31 cellular contexts compared by ENCODE assay signal in the genomic region with DNA sequence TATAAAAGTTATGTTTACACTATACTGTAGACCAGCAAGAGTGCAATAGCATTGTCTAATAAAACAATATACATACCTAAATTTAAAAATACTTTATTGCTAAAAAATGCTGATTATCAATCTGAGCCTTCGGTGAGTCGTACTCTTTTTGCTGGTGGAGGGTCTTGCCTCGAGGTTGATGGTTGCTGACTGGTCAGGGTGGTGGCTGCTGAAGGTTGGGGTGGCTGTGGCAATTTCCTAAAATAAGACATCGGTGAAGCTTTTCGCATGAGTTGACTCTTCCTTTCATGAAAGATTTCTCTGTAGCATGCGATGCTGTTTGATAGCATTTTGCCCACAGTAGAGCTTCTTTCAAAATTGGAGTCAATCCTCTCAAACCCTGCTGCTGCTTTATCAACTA. TPM values are rescaled to one million over a fixed set of nuclear protein-coding genes. Genes with fewer than 3 reads are reported as not detected.
"Had no signal": no experiment of that assay in that cellular context is flagged by ENCODE, and none has a peak within 500 bp of the region (broad histone marks: within the 10 kb centered on the region; RNA-seq: fewer than 3 reads in every experiment).

No MANE protein-coding gene starts in this region.

- H3K4me3 ChIP-seq: adrenal gland, ascending aorta, cardiac muscle cell, gastrocnemius medialis, hepatocyte, left ventricle myocardium inferior, mucosa of descending colon, right atrium auricular region, thoracic aorta had no signal

- H3K9me3 ChIP-seq: adrenal gland, ascending aorta, gastrocnemius medialis, mucosa of descending colon, thoracic aorta had no signal

- H3K9me3 Mint-ChIP-seq: activated B cell treated with CpG ODN at 0.5 μM for 24 hours; effector memory CD8-positive, alpha-beta T cell; stimulated activated naive B cell treated with anti-CD40 and anti-IgM and Interleukin-4, amounts not matched to agents 10 μg/mL and 1 μg/mL and 100 μg/mL, for 72 hours had no signal

- H3K27ac ChIP-seq: adrenal gland, ascending aorta, cardiac muscle cell, hepatocyte, left ventricle myocardium inferior, parathyroid adenoma, right atrium auricular region, thoracic aorta had no signal

- DNase-seq: activated B cell treated with CpG ODN at 0.5 μM for 24 hours; activated CD4-positive, alpha-beta T cell treated with anti-CD3 and anti-CD28 coated beads, Interleukin-2, amount 50 U/mL, for 1 hour; activated CD8-positive, alpha-beta T cell treated with anti-CD3 and anti-CD28 coated beads for 36 hours; activated effector memory CD4-positive, alpha-beta T cell treated with anti-CD3 and anti-CD28 coated beads, Interleukin-2, amount 50 U/mL, for 16 hours; activated naive CD4-positive, alpha-beta T cell treated with anti-CD3 and anti-CD28 coated beads, Interleukin-2, amount 10 ng/mL, durations not matched to agents 7 days and 5 days; activated T-cell treated with anti-CD3 and anti-CD28 coated beads, Interleukin-2, amount 50 U/mL, for 72 hours; cortex of kidney; effector memory CD8-positive, alpha-beta T cell; erythroblast; gastrocnemius medialis; islet precursor cell; left ventricle myocardium inferior; mucosa of descending colon; occipital lobe; stimulated activated CD4-positive, alpha-beta T cell treated with anti-CD3 and anti-CD28 coated beads, Interleukin-15, amount 100 ng/mL, for 24 hours; stimulated activated CD4-positive, alpha-beta T cell treated with anti-CD3 and anti-CD28 coated beads, Interleukin-2, amount 100 ng/mL, for 24 hours; stimulated activated naive B cell treated with anti-CD40 and anti-IgM and Interleukin-4, amounts not matched to agents 10 μg/mL and 1 μg/mL and 100 μg/mL, for 72 hours; T-helper 1 cell; trophoblast cell had no signal

- H3K27me3 Mint-ChIP-seq: activated B cell treated with CpG ODN at 0.5 μM for 24 hours; activated CD8-positive, alpha-beta T cell treated with anti-CD3 and anti-CD28 coated beads for 36 hours; activated naive CD4-positive, alpha-beta T cell treated with anti-CD3 and anti-CD28 coated beads, Interleukin-2, amount 10 ng/mL, durations not matched to agents 7 days and 5 days; effector memory CD8-positive, alpha-beta T cell; stimulated activated naive B cell treated with anti-CD40 and anti-IgM and Interleukin-4, amounts not matched to agents 10 μg/mL and 1 μg/mL and 100 μg/mL, for 72 hours had no signal

- H3K27me3 ChIP-seq: adrenal gland, ascending aorta, cardiac muscle cell, gastrocnemius medialis, hepatocyte, right atrium auricular region had no signal

- H3K4me2 ChIP-seq: hepatocyte had no signal

- H3K4me3 Mint-ChIP-seq: stimulated activated naive B cell treated with anti-CD40 and anti-IgM and Interleukin-4, amounts not matched to agents 10 μg/mL and 1 μg/mL and 100 μg/mL, for 72 hours had no signal

- ATAC-seq: activated CD8-positive, alpha-beta T cell treated with anti-CD3 and anti-CD28 coated beads for 36 hours; activated T-cell treated with anti-CD3 and anti-CD28 coated beads, Interleukin-2, amount 50 U/mL, for 72 hours; effector memory CD8-positive, alpha-beta T cell; gastrocnemius medialis; mucosa of descending colon; stimulated activated naive B cell treated with anti-CD40 and anti-IgM and Interleukin-4, amounts not matched to agents 10 μg/mL and 1 μg/mL and 100 μg/mL, for 72 hours had no signal

- H3K9ac ChIP-seq: parathyroid adenoma had no signal

- H3K36me3 ChIP-seq: adrenal gland, cardiac muscle cell, thoracic aorta had no signal

- H3K27ac Mint-ChIP-seq: activated B cell treated with CpG ODN at 0.5 μM for 24 hours; activated naive CD4-positive, alpha-beta T cell treated with anti-CD3 and anti-CD28 coated beads, Interleukin-2, amount 10 ng/mL, durations not matched to agents 7 days and 5 days; stimulated activated naive B cell treated with anti-CD40 and anti-IgM and Interleukin-4, amounts not matched to agents 10 μg/mL and 1 μg/mL and 100 μg/mL, for 72 hours had no signal

- H2AFZ ChIP-seq: hepatocyte, parathyroid adenoma had no signal

RNA-seq across cellular contexts. Expression of gene CHRNG, which starts 8.5 kb away (rescaled TPM):
- total RNA-seq: activated B cell treated with CpG ODN at 0.5 μM for 24 hours; activated CD8-positive, alpha-beta T cell treated with anti-CD3 and anti-CD28 coated beads for 36 hours; activated T-cell treated with anti-CD3 and anti-CD28 coated beads, Interleukin-2, amount 50 U/mL, for 72 hours; adrenal gland; ascending aorta; cardiac muscle cell; cerebellum; hepatocyte; left ventricle myocardium inferior; lung microvascular endothelial cell; mesenteric fat pad; mucosa of descending colon; pulmonary artery endothelial cell; right atrium auricular region; subcutaneous adipose tissue; thoracic aorta had no signal

RNA-seq across cellular contexts. Expression of gene CHRND, which starts 22.0 kb away (rescaled TPM):
- total RNA-seq: activated B cell treated with CpG ODN at 0.5 μM for 24 hours; activated CD8-positive, alpha-beta T cell treated with anti-CD3 and anti-CD28 coated beads for 36 hours; activated T-cell treated with anti-CD3 and anti-CD28 coated beads, Interleukin-2, amount 50 U/mL, for 72 hours; ascending aorta; hepatocyte; left ventricle myocardium inferior; lung microvascular endothelial cell; mesenteric fat pad; mucosa of descending colon; occipital lobe; pulmonary artery endothelial cell; subcutaneous adipose tissue; thoracic aorta had no signal

RNA-seq across cellular contexts. Expression of gene PRSS56, which starts 27.8 kb away (rescaled TPM):
- total RNA-seq: activated B cell treated with CpG ODN at 0.5 μM for 24 hours; activated CD8-positive, alpha-beta T cell treated with anti-CD3 and anti-CD28 coated beads for 36 hours; ascending aorta; cardiac muscle cell; hepatocyte; left ventricle myocardium inferior; lung microvascular endothelial cell; mesenteric fat pad; mucosa of descending colon; occipital lobe; pulmonary artery endothelial cell; subcutaneous adipose tissue; thoracic aorta had no signal
